In genomic region chr17:76296186-76296585, GRCh38 we compare ENCODE assay signal across 28 cellular contexts.
"Had no signal": no experiment of that assay in that cellular context is flagged by ENCODE, and none has a peak within 500 bp of the region (broad histone marks: within the 10 kb centered on the region; RNA-seq: fewer than 3 reads in every experiment).

No MANE protein-coding gene starts in this region.

- H3K27ac Mint-ChIP-seq: activated CD4-positive, alpha-beta memory T cell treated with anti-CD3 and anti-CD28 coated beads, Interleukin-2, amount 10 ng/mL, durations not matched to agents 7 days and 5 days; activated CD4-positive, alpha-beta T cell treated with anti-CD3 and anti-CD28 coated beads, Interleukin-2, amount 10 ng/mL, durations not matched to agents 7 days and 5 days; activated naive CD4-positive, alpha-beta T cell treated with anti-CD3 and anti-CD28 coated beads, Interleukin-2, amount 10 ng/mL, durations not matched to agents 7 days and 5 days; activated naive CD8-positive, alpha-beta T cell treated with anti-CD3 and anti-CD28 coated beads, Interleukin-2, amount 10 ng/mL, durations not matched to agents 7 days and 5 days; activated T-cell treated with anti-CD3 and anti-CD28 coated beads, Interleukin-2, amount 50 U/mL, for 24 hours; natural killer cell; stimulated activated naive B cell treated with anti-CD40 and anti-IgM and Interleukin-4, amounts not matched to agents 10 μg/mL and 1 μg/mL and 100 μg/mL, for 72 hours; T-helper 1 cell treated with Interleukin-12 subunit alpha and Interleukin-12 subunit beta and Interleukin-4 antibody, amounts not matched to agents 30 μg/mL and 1 μg/mL, for 36 hours had no signal

- H3K4me3 ChIP-seq: ascending aorta, cardiac muscle cell, coronary artery, dorsolateral prefrontal cortex, gastroesophageal sphincter, sigmoid colon, stomach, suprapubic skin, tibial nerve had no signal

- DNase-seq: activated CD4-positive, alpha-beta memory T cell treated with anti-CD3 and anti-CD28 coated beads, Interleukin-2, amount 10 ng/mL, durations not matched to agents 7 days and 5 days; activated CD4-positive, alpha-beta T cell treated with anti-CD3 and anti-CD28 coated beads, Interleukin-2, amount 10 ng/mL, durations not matched to agents 7 days and 5 days; activated CD4-positive, CD25-positive, alpha-beta regulatory T cell treated with anti-CD3 and anti-CD28 coated beads, Interleukin-2, amount 50 U/mL, for 72 hours; activated CD8-positive, alpha-beta memory T cell treated with anti-CD3 and anti-CD28 coated beads, Interleukin-2, amount 50 U/mL, for 48 hours; activated gamma-delta T cell; activated naive CD4-positive, alpha-beta T cell treated with anti-CD3 and anti-CD28 coated beads, Interleukin-2, amount 10 ng/mL, durations not matched to agents 7 days and 5 days; activated naive CD8-positive, alpha-beta T cell treated with anti-CD3 and anti-CD28 coated beads, Interleukin-2, amount 10 ng/mL, durations not matched to agents 7 days and 5 days; activated T-cell treated with anti-CD3 and anti-CD28 coated beads, Interleukin-2, amount 50 U/mL, for 24 hours; dorsolateral prefrontal cortex; effector memory CD4-positive, alpha-beta T cell; kidney glomerular epithelial cell; midbrain; natural killer cell; sigmoid colon; stimulated activated CD4-positive, alpha-beta T cell treated with anti-CD3 and anti-CD28 coated beads, Interleukin-15, amount 100 ng/mL, for 24 hours; stimulated activated CD4-positive, alpha-beta T cell treated with anti-CD3 and anti-CD28 coated beads, Interleukin-2, amount 100 ng/mL, for 24 hours; stimulated activated naive B cell treated with anti-CD40 and anti-IgM and Interleukin-4, amounts not matched to agents 10 μg/mL and 1 μg/mL and 100 μg/mL, for 72 hours; stomach; SW 1271 had no signal

- H3K4me1 ChIP-seq: ascending aorta, sigmoid colon, stomach, suprapubic skin had no signal

- H3K36me3 Mint-ChIP-seq: activated naive CD4-positive, alpha-beta T cell treated with anti-CD3 and anti-CD28 coated beads, Interleukin-2, amount 10 ng/mL, durations not matched to agents 7 days and 5 days; natural killer cell had no signal

- H3K27me3 ChIP-seq: ascending aorta, cardiac muscle cell, dorsolateral prefrontal cortex, gastroesophageal sphincter, sigmoid colon, stomach, suprapubic skin, tibial nerve had no signal

- H3K27ac ChIP-seq: ascending aorta, cardiac muscle cell, coronary artery, dorsolateral prefrontal cortex, gastroesophageal sphincter, sigmoid colon, stomach, suprapubic skin, tibial nerve had no signal

- H3K4me3 Mint-ChIP-seq: activated CD4-positive, alpha-beta memory T cell treated with anti-CD3 and anti-CD28 coated beads, Interleukin-2, amount 10 ng/mL, durations not matched to agents 7 days and 5 days; activated CD4-positive, alpha-beta T cell treated with anti-CD3 and anti-CD28 coated beads, Interleukin-2, amount 10 ng/mL, durations not matched to agents 7 days and 5 days; activated naive CD4-positive, alpha-beta T cell treated with anti-CD3 and anti-CD28 coated beads, Interleukin-2, amount 10 ng/mL, durations not matched to agents 7 days and 5 days; activated naive CD8-positive, alpha-beta T cell treated with anti-CD3 and anti-CD28 coated beads, Interleukin-2, amount 10 ng/mL, durations not matched to agents 7 days and 5 days; activated T-cell treated with anti-CD3 and anti-CD28 coated beads, Interleukin-2, amount 50 U/mL, for 24 hours; brain; natural killer cell; stimulated activated naive B cell treated with anti-CD40 and anti-IgM and Interleukin-4, amounts not matched to agents 10 μg/mL and 1 μg/mL and 100 μg/mL, for 72 hours; T-helper 1 cell treated with Interleukin-12 subunit alpha and Interleukin-12 subunit beta and Interleukin-4 antibody, amounts not matched to agents 30 μg/mL and 1 μg/mL, for 36 hours had no signal

- H3K27me3 Mint-ChIP-seq: activated CD4-positive, alpha-beta memory T cell treated with anti-CD3 and anti-CD28 coated beads, Interleukin-2, amount 10 ng/mL, durations not matched to agents 7 days and 5 days; activated CD4-positive, alpha-beta T cell treated with anti-CD3 and anti-CD28 coated beads, Interleukin-2, amount 10 ng/mL, durations not matched to agents 7 days and 5 days; activated naive CD4-positive, alpha-beta T cell treated with anti-CD3 and anti-CD28 coated beads, Interleukin-2, amount 10 ng/mL, durations not matched to agents 7 days and 5 days; activated naive CD8-positive, alpha-beta T cell treated with anti-CD3 and anti-CD28 coated beads, Interleukin-2, amount 10 ng/mL, durations not matched to agents 7 days and 5 days; activated T-cell treated with anti-CD3 and anti-CD28 coated beads, Interleukin-2, amount 50 U/mL, for 24 hours; brain; stimulated activated naive B cell treated with anti-CD40 and anti-IgM and Interleukin-4, amounts not matched to agents 10 μg/mL and 1 μg/mL and 100 μg/mL, for 72 hours had no signal

- ATAC-seq: gastroesophageal sphincter; natural killer cell; stimulated activated naive B cell treated with anti-CD40 and anti-IgM and Interleukin-4, amounts not matched to agents 10 μg/mL and 1 μg/mL and 100 μg/mL, for 72 hours had no signal

- H3K4me1 Mint-ChIP-seq: activated CD4-positive, alpha-beta T cell treated with anti-CD3 and anti-CD28 coated beads, Interleukin-2, amount 10 ng/mL, durations not matched to agents 7 days and 5 days; natural killer cell; stimulated activated naive B cell treated with anti-CD40 and anti-IgM and Interleukin-4, amounts not matched to agents 10 μg/mL and 1 μg/mL and 100 μg/mL, for 72 hours had no signal

- H3K9me3 ChIP-seq: ascending aorta, gastroesophageal sphincter, sigmoid colon, stomach, suprapubic skin, tibial nerve had no signal

- H3K9me3 Mint-ChIP-seq: activated CD4-positive, alpha-beta memory T cell treated with anti-CD3 and anti-CD28 coated beads, Interleukin-2, amount 10 ng/mL, durations not matched to agents 7 days and 5 days; activated CD4-positive, alpha-beta T cell treated with anti-CD3 and anti-CD28 coated beads, Interleukin-2, amount 10 ng/mL, durations not matched to agents 7 days and 5 days; activated naive CD4-positive, alpha-beta T cell treated with anti-CD3 and anti-CD28 coated beads, Interleukin-2, amount 10 ng/mL, durations not matched to agents 7 days and 5 days; activated naive CD8-positive, alpha-beta T cell treated with anti-CD3 and anti-CD28 coated beads, Interleukin-2, amount 10 ng/mL, durations not matched to agents 7 days and 5 days; activated T-cell treated with anti-CD3 and anti-CD28 coated beads, Interleukin-2, amount 50 U/mL, for 24 hours; brain; natural killer cell; stimulated activated naive B cell treated with anti-CD40 and anti-IgM and Interleukin-4, amounts not matched to agents 10 μg/mL and 1 μg/mL and 100 μg/mL, for 72 hours; T-helper 1 cell treated with Interleukin-12 subunit alpha and Interleukin-12 subunit beta and Interleukin-4 antibody, amounts not matched to agents 30 μg/mL and 1 μg/mL, for 36 hours had no signal

- FAIRE-seq: small intestine had no signal

- H3K36me3 ChIP-seq: cardiac muscle cell, suprapubic skin had no signal
